In genomic region chr7:151168022-151168786, GRCh38 we compare ENCODE assay signal across 1 cellular context.
TF ChIP-seq lines count a peak whose summit lies in the region.

No MANE protein-coding gene starts in this region.

TF ChIP-seq in IMR-90, 13 proteins besides CTCF, POLR2A, EP300 and RAD21:
- TF ChIP-seq NFE2L2 (IDR thresholded peaks at IDR 0.05; ENCODE audit: low read depth, low read length), result no peak
- TF ChIP-seq FOS (IDR thresholded peaks at IDR 0.05; ENCODE audit: low read depth, low read length), result no peak
- no peak for TF ChIP-seq CHD1 (IDR thresholded peaks at IDR 0.05; ENCODE audit: low read depth, low read length)
- TF ChIP-seq USF2 (IDR thresholded peaks at IDR 0.05; ENCODE audit: low read depth, low read length), result no peak
- no peak for TF ChIP-seq MAZ (IDR thresholded peaks at IDR 0.05; ENCODE audit: borderline replicate concordance, low read depth, low read length)
- no peak for TF ChIP-seq CEBPB (IDR thresholded peaks at IDR 0.05; ENCODE audit: low read depth, low read length)
- TF ChIP-seq MXI1 (IDR thresholded peaks at IDR 0.05; ENCODE audit: borderline replicate concordance, low read depth, low read length), result no peak
- no peak for TF ChIP-seq MAFK (IDR thresholded peaks at IDR 0.05; ENCODE audit: low read depth, low read length)
- no peak for TF ChIP-seq RCOR1 (IDR thresholded peaks at IDR 0.05; ENCODE audit: insufficient replicate concordance, low read length)
- TF ChIP-seq, protein P1, sequence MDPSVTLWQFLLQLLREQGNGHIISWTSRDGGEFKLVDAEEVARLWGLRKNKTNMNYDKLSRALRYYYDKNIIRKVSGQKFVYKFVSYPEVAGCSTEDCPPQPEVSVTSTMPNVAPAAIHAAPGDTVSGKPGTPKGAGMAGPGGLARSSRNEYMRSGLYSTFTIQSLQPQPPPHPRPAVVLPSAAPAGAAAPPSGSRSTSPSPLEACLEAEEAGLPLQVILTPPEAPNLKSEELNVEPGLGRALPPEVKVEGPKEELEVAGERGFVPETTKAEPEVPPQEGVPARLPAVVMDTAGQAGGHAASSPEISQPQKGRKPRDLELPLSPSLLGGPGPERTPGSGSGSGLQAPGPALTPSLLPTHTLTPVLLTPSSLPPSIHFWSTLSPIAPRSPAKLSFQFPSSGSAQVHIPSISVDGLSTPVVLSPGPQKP (IDR thresholded peaks at IDR 0.05; ENCODE audit: borderline replicate concordance, low read depth, low read length), result no peak
- TF ChIP-seq SMC3 (IDR thresholded peaks at IDR 0.05; ENCODE audit: low read depth, low read length), result no peak
- TF ChIP-seq BHLHE40 (IDR thresholded peaks at IDR 0.05; ENCODE audit: low read depth, low read length), result no peak
- no peak for TF ChIP-seq RFX5 (IDR thresholded peaks at IDR 0.05; ENCODE audit: low read depth, low read length)
TF ChIP-seq in IMR-90: peak in this region for 0.
